8 cellular contexts compared by ENCODE assay signal in the genomic region with DNA sequence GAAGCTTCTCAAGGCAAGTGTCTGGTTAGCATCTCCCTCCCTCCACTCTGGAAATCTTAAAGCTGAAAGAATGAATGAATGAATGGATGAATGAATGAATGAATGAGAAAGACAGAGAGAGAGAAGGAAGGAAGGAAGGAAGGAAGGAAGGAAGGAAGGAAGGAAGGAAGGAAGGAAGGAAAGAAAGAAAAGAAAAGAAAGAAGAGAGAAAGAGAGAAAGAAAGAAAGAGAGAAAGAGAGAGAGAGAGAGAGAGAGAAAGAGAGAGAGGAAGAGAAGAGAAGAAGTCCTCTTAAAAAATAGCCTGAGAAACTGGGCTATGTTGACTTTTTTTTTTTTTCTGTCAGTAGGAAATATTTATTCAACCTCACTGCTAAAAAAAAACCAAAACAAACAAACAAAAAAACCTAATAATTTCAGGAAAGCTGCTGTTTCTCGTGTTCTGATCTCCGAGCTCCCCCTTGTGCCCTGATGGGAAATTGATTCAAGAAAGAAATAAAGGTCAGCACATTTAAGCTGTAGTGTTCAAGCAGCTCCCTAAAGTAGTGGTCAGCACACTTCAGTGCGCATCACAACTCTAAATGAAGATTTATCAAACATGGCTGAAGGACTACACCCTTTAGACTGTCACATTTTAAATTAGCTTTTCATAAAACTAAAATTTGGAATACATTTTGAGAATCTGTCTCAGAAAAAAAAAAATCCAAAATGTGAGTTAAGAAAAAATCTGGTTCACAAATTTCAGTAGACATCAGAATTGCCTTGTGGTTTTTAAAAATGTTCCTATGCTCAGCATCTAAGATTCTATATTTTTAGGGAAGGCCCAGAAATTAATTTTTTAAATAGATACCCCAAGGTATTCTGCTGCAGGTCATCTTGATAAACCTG.
DNase-seq lines count a peak whose midpoint lies in the region; ATAC-seq lines count a peak whose summit lies in the region.

No MANE protein-coding gene starts in this region.

- intact Hi-C loops in naive thymus-derived CD4-positive, alpha-beta T cell (cut with micrococcal nuclease): loop anchor here in 1 of 2 donors (10.0 kb wide), 1 partner anchor 1010 kb away; no protein-coding TSS in a partner anchor

- no peak overlapping the region for H3K4me3 ChIP-seq in naive thymus-derived CD4-positive, alpha-beta T cell (ENCODE audit: low read length)

- DNase-seq in A172 (ENCODE audit: low spot score) (peak; percentile 21), EL (peak; percentile 22), SK-N-DZ (ENCODE audit: low spot score) (peak; percentile 20), hippocampal formation (lab: John Stamatoyannopoulos, UW) (peak; percentile 3 to 32)
- no peak for DNase-seq in activated T-cell treated with anti-CD3 and anti-CD28 coated beads, Interleukin-2, amount 50 U/mL, for 24 hours
- no peak for DNase-seq in naive thymus-derived CD4-positive, alpha-beta T cell

- H3K27me3 ChIP-seq in naive thymus-derived CD4-positive, alpha-beta T cell (ENCODE audit: control insufficient read depth in 2 of 2, insufficient read depth in 2 of 2, low read length in 2 of 2): no peaks in the 10 kb centered on the region

- H3K4me1 Mint-ChIP-seq in activated T-cell treated with anti-CD3 and anti-CD28 coated beads, Interleukin-2, amount 50 U/mL, for 24 hours (ENCODE audit: low read depth): no peaks in the 10 kb centered on the region
- peaks cover 0 to 2% (median 0%) of the 10 kb centered on the region in 7 donors for H3K4me1 Mint-ChIP-seq in naive thymus-derived CD4-positive, alpha-beta T cell
- H3K4me1 Mint-ChIP-seq in stimulated activated memory B cell treated with anti-CD40 and anti-IgM and Interleukin-4, amounts not matched to agents 10 μg/mL and 1 μg/mL and 100 μg/mL, for 72 hours: no peaks in the 10 kb centered on the region

- H3K9me3 ChIP-seq in naive thymus-derived CD4-positive, alpha-beta T cell (ENCODE audit: control insufficient read depth in 2 of 3, low read length in 3 of 3): no peaks in the 10 kb centered on the region

- H3K27ac ChIP-seq in naive thymus-derived CD4-positive, alpha-beta T cell (ENCODE audit: low read depth, low read length): no peak overlapping the region

- no peak overlapping the region for H3K27ac Mint-ChIP-seq in activated T-cell treated with anti-CD3 and anti-CD28 coated beads, Interleukin-2, amount 50 U/mL, for 24 hours
- no peak overlapping the region for H3K27ac Mint-ChIP-seq in naive thymus-derived CD4-positive, alpha-beta T cell
- H3K27ac Mint-ChIP-seq in stimulated activated memory B cell treated with anti-CD40 and anti-IgM and Interleukin-4, amounts not matched to agents 10 μg/mL and 1 μg/mL and 100 μg/mL, for 72 hours: no peak overlapping the region

- no peaks in the 10 kb centered on the region for H3K36me3 ChIP-seq in naive thymus-derived CD4-positive, alpha-beta T cell (ENCODE audit: control insufficient read depth in 2 of 3, insufficient read depth in 3 of 3, low read length in 3 of 3)

- no peaks in the 10 kb centered on the region for H3K36me3 Mint-ChIP-seq in activated T-cell treated with anti-CD3 and anti-CD28 coated beads, Interleukin-2, amount 50 U/mL, for 24 hours (ENCODE audit: low read depth)
- H3K36me3 Mint-ChIP-seq in naive thymus-derived CD4-positive, alpha-beta T cell: no peaks in the 10 kb centered on the region
- no peaks in the 10 kb centered on the region for H3K36me3 Mint-ChIP-seq in stimulated activated memory B cell treated with anti-CD40 and anti-IgM and Interleukin-4, amounts not matched to agents 10 μg/mL and 1 μg/mL and 100 μg/mL, for 72 hours

- H3K4me3 Mint-ChIP-seq in activated T-cell treated with anti-CD3 and anti-CD28 coated beads, Interleukin-2, amount 50 U/mL, for 24 hours: no peak overlapping the region
- H3K4me3 Mint-ChIP-seq in naive thymus-derived CD4-positive, alpha-beta T cell: no peak overlapping the region
- H3K4me3 Mint-ChIP-seq in stimulated activated memory B cell treated with anti-CD40 and anti-IgM and Interleukin-4, amounts not matched to agents 10 μg/mL and 1 μg/mL and 100 μg/mL, for 72 hours: no peak overlapping the region

- POLR2A ChIA-PET in naive thymus-derived CD4-positive, alpha-beta T cell (lab: Charles Lee): no interaction called here

- ATAC-seq in HG03378 (IDR thresholded peaks at IDR 0.05; ENCODE audit: unreplicated experiment): peak; percentile 60
- no peak for ATAC-seq in naive thymus-derived CD4-positive, alpha-beta T cell
- ATAC-seq in stimulated activated memory B cell treated with anti-CD40 and anti-IgM and Interleukin-4, amounts not matched to agents 10 μg/mL and 1 μg/mL and 100 μg/mL, for 72 hours: no peak

- no peaks in the 10 kb centered on the region for H3K27me3 Mint-ChIP-seq in activated T-cell treated with anti-CD3 and anti-CD28 coated beads, Interleukin-2, amount 50 U/mL, for 24 hours
- H3K27me3 Mint-ChIP-seq in naive thymus-derived CD4-positive, alpha-beta T cell: peaks cover 0 to 9% (median 6%) of the 10 kb centered on the region in 5 donors
- H3K27me3 Mint-ChIP-seq in stimulated activated memory B cell treated with anti-CD40 and anti-IgM and Interleukin-4, amounts not matched to agents 10 μg/mL and 1 μg/mL and 100 μg/mL, for 72 hours: no peaks in the 10 kb centered on the region

- H3K9me3 Mint-ChIP-seq in activated T-cell treated with anti-CD3 and anti-CD28 coated beads, Interleukin-2, amount 50 U/mL, for 24 hours: no peaks in the 10 kb centered on the region
- H3K9me3 Mint-ChIP-seq in naive thymus-derived CD4-positive, alpha-beta T cell: peaks cover 0 to 3% (median 0%) of the 10 kb centered on the region in 11 donors
- H3K9me3 Mint-ChIP-seq in stimulated activated memory B cell treated with anti-CD40 and anti-IgM and Interleukin-4, amounts not matched to agents 10 μg/mL and 1 μg/mL and 100 μg/mL, for 72 hours: no peaks in the 10 kb centered on the region

- CTCF ChIA-PET in naive thymus-derived CD4-positive, alpha-beta T cell (lab: Charles Lee): interaction anchor here (1.4 kb wide), 1 partner anchor 10 kb away, joined by 5 read pairs; no protein-coding TSS in a partner anchor

- no peaks in the 10 kb centered on the region for H3K4me1 ChIP-seq in naive thymus-derived CD4-positive, alpha-beta T cell (ENCODE audit: control insufficient read depth in 2 of 2, insufficient read depth in 2 of 2, low read length in 2 of 2)

Comparison
In these comparisons a context has a peak if more than half of its experiments do, and no peak if none do; other contexts are left out.
1. DNase-seq: peak in A172 (single experiment), EL (single experiment), SK-N-DZ (single experiment) and hippocampal formation (2 of 2); none in activated T-cell treated with anti-CD3 and anti-CD28 coated beads, Interleukin-2, amount 50 U/mL, for 24 hours (single experiment) and naive thymus-derived CD4-positive, alpha-beta T cell (0 of 9).